36 cellular contexts compared by ENCODE assay signal in the genomic region with DNA sequence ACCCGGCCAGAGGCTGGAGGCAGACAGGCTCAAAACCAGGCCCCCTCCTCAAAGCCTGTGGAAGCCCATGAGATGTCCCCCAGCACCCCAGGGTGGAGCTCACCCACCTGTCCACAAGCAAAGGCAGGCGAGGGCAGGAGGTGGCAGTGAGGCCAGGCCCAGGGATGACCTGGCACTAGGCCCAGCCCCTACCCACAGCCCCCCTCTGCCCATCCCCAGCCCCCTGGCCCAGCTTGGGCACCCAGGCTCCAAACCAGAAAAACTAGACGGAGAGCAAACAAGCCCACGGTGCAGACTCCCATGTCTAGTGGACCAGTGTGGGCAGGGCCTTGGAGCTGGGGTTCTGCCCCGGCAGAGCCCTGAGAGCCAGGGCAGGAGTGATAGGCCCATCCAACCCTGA. TPM values are rescaled to one million over a fixed set of nuclear protein-coding genes. Genes with fewer than 3 reads are reported as not detected.
"Had no signal": no experiment of that assay in that cellular context is flagged by ENCODE, and none has a peak within 500 bp of the region (broad histone marks: within the 10 kb centered on the region; RNA-seq: fewer than 3 reads in every experiment).

No MANE protein-coding gene starts in this region.

- ATAC-seq: activated naive CD4-positive, alpha-beta T cell treated with anti-CD3 and anti-CD28 coated beads, Interleukin-2, amount 50 U/mL, for 72 hours; activated naive CD8-positive, alpha-beta T cell treated with anti-CD3 and anti-CD28 coated beads, Interleukin-2, amount 50 U/mL, for 24 hours; activated T-cell treated with anti-CD3 and anti-CD28 coated beads, Interleukin-2, amount 50 U/mL, for 4 hours; activated T-cell treated with anti-CD3 and anti-CD28 coated beads, Interleukin-2, amount 50 U/mL, for 72 hours; activated T-helper 17 cell treated with anti-CD3 and anti-CD28 coated beads, Interleukin-2, amount 50 U/mL, for 72 hours; body of pancreas had no signal

- H3K36me3 ChIP-seq: adrenal gland, ascending aorta, brain microvascular endothelial cell, breast epithelium, cardiac muscle cell had no signal

- H3K9me3 ChIP-seq: adrenal gland, ascending aorta, body of pancreas, breast epithelium had no signal

- H3K4me3 ChIP-seq: adrenal gland, ascending aorta, body of pancreas, breast epithelium, cardiac muscle cell had no signal

- H3K27ac ChIP-seq: adrenal gland, ascending aorta, body of pancreas, brain microvascular endothelial cell, breast epithelium, cardiac muscle cell had no signal

- DNase-seq: activated effector memory CD4-positive, alpha-beta T cell treated with anti-CD3 and anti-CD28 coated beads, Interleukin-2, amount 50 U/mL, for 16 hours; activated effector memory CD4-positive, alpha-beta T cell treated with Interleukin-2 at 50 U/mL for 16 hours; activated gamma-delta T cell; activated gamma-delta T cell treated with Interleukin-2 at 50 U/mL for 16 hours; activated naive CD4-positive, alpha-beta T cell; activated naive CD4-positive, alpha-beta T cell treated with anti-CD3 and anti-CD28 coated beads for 36 hours; activated naive CD4-positive, alpha-beta T cell treated with anti-CD3 and anti-CD28 coated beads, Interleukin-2, amount 10 ng/mL, durations not matched to agents 7 days and 5 days; activated naive CD4-positive, alpha-beta T cell treated with anti-CD3 and anti-CD28 coated beads, Interleukin-2, amount 50 U/mL, for 16 hours; activated naive CD4-positive, alpha-beta T cell treated with Interleukin-2 at 50 U/mL for 16 hours; activated naive CD8-positive, alpha-beta T cell treated with anti-CD3 and anti-CD28 coated beads for 36 hours; activated naive CD8-positive, alpha-beta T cell treated with anti-CD3 and anti-CD28 coated beads, Interleukin-2, amount 10 ng/mL, durations not matched to agents 7 days and 5 days; activated naive CD8-positive, alpha-beta T cell treated with anti-CD3 and anti-CD28 coated beads, Interleukin-2, amount 50 U/mL, for 24 hours; activated T-cell treated with anti-CD3 and anti-CD28 coated beads, Interleukin-2, amount 50 U/mL, for 24 hours; activated T-cell treated with anti-CD3 and anti-CD28 coated beads, Interleukin-2, amount 50 U/mL, for 4 hours; activated T-cell treated with anti-CD3 and anti-CD28 coated beads, Interleukin-2, amount 50 U/mL, for 48 hours; activated T-cell treated with anti-CD3 and anti-CD28 coated beads, Interleukin-2, amount 50 U/mL, for 72 hours; adrenal gland; amniotic stem cell; amygdala; anterior cingulate cortex; aorta; body of pancreas; brain microvascular endothelial cell; caudate nucleus; central memory CD4-positive, alpha-beta T cell; cerebellar nuclear complex had no signal

- H3K27me3 ChIP-seq: adrenal gland, ascending aorta, body of pancreas, brain microvascular endothelial cell, breast epithelium, cardiac muscle cell had no signal

- FAIRE-seq: astrocyte, bronchial epithelial cell had no signal

- H3K4me1 ChIP-seq: adrenal gland, ascending aorta, body of pancreas, breast epithelium had no signal

RNA-seq across cellular contexts. Expression of gene TBX1, which starts 17.0 kb away (rescaled TPM):
- total RNA-seq: activated naive CD4-positive, alpha-beta T cell treated with anti-CD3 and anti-CD28 coated beads for 36 hours; activated naive CD4-positive, alpha-beta T cell treated with anti-CD3 and anti-CD28 coated beads, Interleukin-2, amount 50 U/mL, for 72 hours; activated naive CD8-positive, alpha-beta T cell treated with anti-CD3 and anti-CD28 coated beads for 36 hours; activated T-cell treated with anti-CD3 and anti-CD28 coated beads, Interleukin-2, amount 50 U/mL, for 4 hours; activated T-helper 17 cell treated with anti-CD3 and anti-CD28 coated beads, Interleukin-2, amount 50 U/mL, for 72 hours; ascending aorta; chondrocyte had no signal

RNA-seq across cellular contexts. Expression of gene GP1BB, which starts 20.3 kb away (rescaled TPM):
- total RNA-seq: activated naive CD4-positive, alpha-beta T cell treated with anti-CD3 and anti-CD28 coated beads for 36 hours; activated naive CD4-positive, alpha-beta T cell treated with anti-CD3 and anti-CD28 coated beads, Interleukin-2, amount 50 U/mL, for 72 hours; activated naive CD8-positive, alpha-beta T cell treated with anti-CD3 and anti-CD28 coated beads for 36 hours; activated naive CD8-positive, alpha-beta T cell treated with anti-CD3 and anti-CD28 coated beads, Interleukin-2, amount 10 ng/mL, durations not matched to agents 7 days and 5 days; activated T-helper 1 cell treated with anti-CD3 and anti-CD28 coated beads, Interleukin-12 subunit alpha, Interleukin-12 subunit beta, Interleukin-2, Interleukin-4 antibody, amounts not matched to agents 30 ng/mL and 10 ng/mL and 1 ng/mL, durations not matched to agents 14 hours and 24 hours and 36 hours; activated T-helper 17 cell treated with anti-CD3 and anti-CD28 coated beads, Interleukin-2, amount 50 U/mL, for 72 hours; activated T-helper 2 cell treated with anti-CD3 and anti-CD28 coated beads, Interferon-gamma antibody, Interleukin-2, Interleukin-4, amounts not matched to agents 10 μg/mL and 5 μg/mL and 100 μg/mL, durations not matched to agents 14 hours and 24 hours and 36 hours; bronchial epithelial cell had no signal

RNA-seq across cellular contexts. Expression of gene SEPTIN5, which starts 29.3 kb away (rescaled TPM):
- total RNA-seq: activated naive CD8-positive, alpha-beta T cell treated with anti-CD3 and anti-CD28 coated beads, Interleukin-2, amount 10 ng/mL, durations not matched to agents 7 days and 5 days had no signal
